ENCODE assay signal across 9 cellular contexts in the genomic region with DNA sequence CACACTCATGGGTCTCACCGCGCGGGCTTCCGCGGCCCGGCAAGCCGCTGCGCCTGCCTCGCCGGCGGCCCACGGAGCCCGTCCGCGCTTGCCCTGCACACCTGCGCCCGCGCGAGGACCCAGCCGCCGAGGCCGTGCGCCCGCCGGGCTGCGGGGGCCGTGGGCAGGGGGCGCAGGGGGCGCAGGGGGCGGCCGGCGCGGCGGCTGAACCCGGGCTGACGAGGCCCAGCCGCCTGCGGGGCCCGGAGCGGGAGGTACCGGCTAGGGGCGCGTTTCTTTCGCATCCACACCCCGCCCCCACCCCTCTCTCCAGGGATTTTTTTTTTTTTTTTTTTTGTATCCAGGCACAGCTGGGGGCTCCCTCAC. TPM values are rescaled to one million over a fixed set of nuclear protein-coding genes. Genes with fewer than 3 reads are reported as not detected.
A peak's percentile ranks its signal among the peaks of the same experiment; 100 is the strongest.
DNase-seq lines count a peak whose midpoint lies in the region; ATAC-seq, FAIRE-seq and TF ChIP-seq lines count a peak whose summit lies in the region.
"Had no signal": no experiment of that assay in that cellular context is flagged by ENCODE, and none has a peak within 500 bp of the region (broad histone marks: within the 10 kb centered on the region; RNA-seq: fewer than 3 reads in every experiment).

No MANE protein-coding gene starts in this region.

- no peak overlapping the region for H3K27ac Mint-ChIP-seq in T-helper 1 cell treated with Interleukin-12 subunit alpha and Interleukin-12 subunit beta and Interleukin-4 antibody, amounts not matched to agents 30 μg/mL and 1 μg/mL, for 36 hours
- H3K27ac Mint-ChIP-seq in activated CD8-positive, alpha-beta T cell treated with anti-CD3 and anti-CD28 coated beads for 36 hours = no peak overlapping the region

- H3K4me3 ChIP-seq in kidney (ENCODE audit: low read length in 2 of 2) (peak overlapping the region; percentile 53 to 67), stomach (peak overlapping the region; percentile 51 to 94 (median 60))

- no peak for ATAC-seq in activated CD8-positive, alpha-beta T cell treated with anti-CD3 and anti-CD28 coated beads for 36 hours

- TF ChIP-seq POLR2A in stomach (IDR thresholded peaks at IDR 0.05) = no peak

- FAIRE-seq in kidney (lab: Jason Lieb, UNC) (no peak), GM19239 (lab: Jason Lieb, UNC) (no peak)
- FAIRE-seq: colon had no signal

- no peak for DNase-seq in T-helper 1 cell
- DNase-seq in activated CD8-positive, alpha-beta T cell treated with anti-CD3 and anti-CD28 coated beads for 36 hours = no peak
- DNase-seq in kidney = no peak
- DNase-seq in stomach = no peak
- no peak for DNase-seq in GM19239 (ENCODE audit: insufficient read length, low spot score)
- no peak for DNase-seq in NCI-H446 treated with DMSO at 0.1 percent for 48 hours (lab: John Stamatoyannopoulos, UW)
- no peak for DNase-seq in NCI-H2196 (lab: John Stamatoyannopoulos, UW; ENCODE audit: unreplicated experiment)

- POLR2A ChIA-PET in activated CD8-positive, alpha-beta T cell treated with anti-CD3 and anti-CD28 coated beads for 36 hours (lab: Charles Lee) = interaction anchor here (0.6 to 0.7 kb wide), 2 partner anchors 13 to 97 kb away, joined by 3 to 4 read pairs; no protein-coding TSS in a partner anchor

- no peak overlapping the region for H3K9ac ChIP-seq in kidney (ENCODE audit: low read length in 2 of 2)

- H3K4me1 Mint-ChIP-seq in T-helper 1 cell treated with Interleukin-12 subunit alpha and Interleukin-12 subunit beta and Interleukin-4 antibody, amounts not matched to agents 30 μg/mL and 1 μg/mL, for 36 hours (ENCODE audit: low read depth) = peaks cover 31% of the 10 kb centered on the region
- H3K4me1 Mint-ChIP-seq in activated CD8-positive, alpha-beta T cell treated with anti-CD3 and anti-CD28 coated beads for 36 hours (ENCODE audit: low read depth) = peaks cover 47% of the 10 kb centered on the region

- intact Hi-C loops in activated CD8-positive, alpha-beta T cell treated with anti-CD3 and anti-CD28 coated beads for 36 hours (cut with micrococcal nuclease) = loop anchor here (10.0 kb wide), 1 partner anchor 406 kb away; no protein-coding TSS in a partner anchor
- intact Hi-C loops in kidney (cut with DNase I) (loop anchor here (10.0 kb wide), 2 partner anchors 376 to 406 kb away; no protein-coding TSS in a partner anchor), stomach (cut with DNase I; ENCODE audit: low total_unique reads) (loop anchor here (5.0 to 10.0 kb wide), 3 partner anchors 144 to 406 kb away; a partner anchor contains a TSS)

- no peak for TF ChIP-seq CTCF in activated CD8-positive, alpha-beta T cell treated with anti-CD3 and anti-CD28 coated beads for 36 hours (IDR thresholded peaks at IDR 0.05)
- TF ChIP-seq CTCF in kidney (IDR thresholded peaks at IDR 0.05; ENCODE audit: borderline replicate concordance, extremely low read depth, insufficient read depth) = no peak
- no peak for TF ChIP-seq CTCF in stomach (IDR thresholded peaks at IDR 0.05)

- no peak for TF ChIP-seq EP300 in stomach (IDR thresholded peaks at IDR 0.05)

- peaks cover 27 to 100% (median 89%) of the 10 kb centered on the region in 3 donors for H3K27me3 ChIP-seq in stomach

- peaks cover 7% of the 10 kb centered on the region for H3K36me3 Mint-ChIP-seq in T-helper 1 cell treated with Interleukin-12 subunit alpha and Interleukin-12 subunit beta and Interleukin-4 antibody, amounts not matched to agents 30 μg/mL and 1 μg/mL, for 36 hours (ENCODE audit: low read depth)
- H3K36me3 Mint-ChIP-seq in activated CD8-positive, alpha-beta T cell treated with anti-CD3 and anti-CD28 coated beads for 36 hours (ENCODE audit: low read depth) = no peaks in the 10 kb centered on the region

- H3K27ac ChIP-seq in kidney (ENCODE audit: low read depth in 2 of 2, low read length in 2 of 2) (no peak overlapping the region), stomach (no peak overlapping the region)

- no peaks in the 10 kb centered on the region for H3K9me3 Mint-ChIP-seq in T-helper 1 cell treated with Interleukin-12 subunit alpha and Interleukin-12 subunit beta and Interleukin-4 antibody, amounts not matched to agents 30 μg/mL and 1 μg/mL, for 36 hours
- no peaks in the 10 kb centered on the region for H3K9me3 Mint-ChIP-seq in activated CD8-positive, alpha-beta T cell treated with anti-CD3 and anti-CD28 coated beads for 36 hours

- peak overlapping the region; percentile 84 for H3K4me3 Mint-ChIP-seq in T-helper 1 cell treated with Interleukin-12 subunit alpha and Interleukin-12 subunit beta and Interleukin-4 antibody, amounts not matched to agents 30 μg/mL and 1 μg/mL, for 36 hours
- H3K4me3 Mint-ChIP-seq in activated CD8-positive, alpha-beta T cell treated with anti-CD3 and anti-CD28 coated beads for 36 hours = peak overlapping the region; percentile 75

- WGBS in stomach, 5 donors = 0 to 4% (median 1%) methylated on average over 15 to 45 of the region's 45 CpGs

- H3K9me3 ChIP-seq in kidney (ENCODE audit: control insufficient read depth in 1 of 2, low read length in 2 of 2) = no peaks in the 10 kb centered on the region
- no peaks in the 10 kb centered on the region for H3K9me3 ChIP-seq in stomach

- peaks cover 97% of the 10 kb centered on the region for H3K27me3 Mint-ChIP-seq in T-helper 1 cell treated with Interleukin-12 subunit alpha and Interleukin-12 subunit beta and Interleukin-4 antibody, amounts not matched to agents 30 μg/mL and 1 μg/mL, for 36 hours (ENCODE audit: low read depth)
- peaks cover 87% of the 10 kb centered on the region for H3K27me3 Mint-ChIP-seq in activated CD8-positive, alpha-beta T cell treated with anti-CD3 and anti-CD28 coated beads for 36 hours

- peaks cover 16 to 36% of the 10 kb centered on the region in 2 donors for H3K4me1 ChIP-seq in kidney (ENCODE audit: control insufficient read depth in 1 of 2, insufficient read depth in 1 of 2, low read depth in 1 of 2, low read length in 2 of 2)
- peaks cover 51 to 61% (median 57%) of the 10 kb centered on the region in 4 donors for H3K4me1 ChIP-seq in stomach

- CTCF ChIA-PET in activated CD8-positive, alpha-beta T cell treated with anti-CD3 and anti-CD28 coated beads for 36 hours (lab: Charles Lee) = interaction anchor here (1.0 to 1.3 kb wide), 3 partner anchors 46 to 374 kb away, joined by 3 to 6 read pairs (median 5); no protein-coding TSS in a partner anchor

- H3K36me3 ChIP-seq in kidney (ENCODE audit: control insufficient read depth in 1 of 2, insufficient read depth in 2 of 2, low read length in 2 of 2) (no peaks in the 10 kb centered on the region), stomach (no peaks in the 10 kb centered on the region)

RNA-seq across cellular contexts. Expression of a gene that starts 43.8 kb away (rescaled TPM):
- 1 to 10 TPM; 7.2 to 7.5 TPM for total RNA-seq in activated CD8-positive, alpha-beta T cell treated with anti-CD3 and anti-CD28 coated beads for 36 hours
- total RNA-seq in kidney (34.5 TPM), stomach (100 to 1,000 TPM in 1 of 5 donors, 10 to 100 TPM in 4; 18.7 to 420 (median 33.5) TPM)
- polyA plus RNA-seq in kidney (ENCODE audit: insufficient read depth, low read depth, low replicate concordance) (19.8 TPM), stomach (10 to 100 TPM in 1 of 3 donors, 1 to 10 TPM in 2; 6.0 to 10.5 (median 7.8) TPM)

RNA-seq across cellular contexts. Expression of a gene that starts 47.5 kb away (rescaled TPM):
- total RNA-seq in activated CD8-positive, alpha-beta T cell treated with anti-CD3 and anti-CD28 coated beads for 36 hours = not detected
- total RNA-seq in kidney (not detected), stomach (not detected)
- polyA plus RNA-seq in kidney (ENCODE audit: insufficient read depth, low read depth, low replicate concordance) (not detected), stomach (not detected)
